ENCODE assay signal across 9 cellular contexts in the genomic region with DNA sequence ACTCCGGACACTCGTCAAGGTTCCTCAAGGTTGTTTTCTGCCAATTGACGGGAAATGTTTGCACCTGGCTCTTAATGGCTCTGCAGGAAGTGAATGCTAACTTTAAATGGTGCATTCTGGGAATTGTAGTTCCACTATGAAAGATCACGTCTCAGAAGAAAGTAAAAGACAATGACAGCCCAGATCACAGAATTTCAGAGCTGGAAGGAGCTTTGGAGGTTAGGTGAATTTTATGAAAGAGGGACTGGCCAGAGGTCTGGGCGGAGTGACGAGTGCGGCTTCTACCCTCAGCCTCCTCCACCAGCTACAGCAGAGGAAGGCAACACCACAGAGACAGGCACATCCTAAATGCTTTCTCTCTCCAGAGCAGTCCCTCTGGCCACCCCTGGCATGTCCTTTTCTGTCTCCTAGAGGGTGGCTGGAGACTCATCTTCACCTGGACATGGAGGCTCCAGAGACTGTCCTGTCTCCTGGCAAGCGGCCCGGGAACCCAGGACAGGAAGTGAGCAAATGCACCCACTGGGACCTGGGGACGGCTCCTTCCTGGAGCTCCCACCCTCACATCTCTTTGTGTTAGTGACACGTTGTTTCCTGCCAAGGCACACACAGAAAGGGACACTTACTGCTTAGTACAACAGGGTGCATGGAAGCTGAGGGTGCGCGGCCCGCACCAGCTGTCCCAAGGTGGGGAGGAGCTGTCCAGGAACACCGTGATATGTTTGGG. TPM values are rescaled to one million over a fixed set of nuclear protein-coding genes. Genes with fewer than 3 reads are reported as not detected.
DNase-seq lines count a peak whose midpoint lies in the region; ATAC-seq, FAIRE-seq and TF ChIP-seq lines count a peak whose summit lies in the region.
"Had no signal": no experiment of that assay in that cellular context is flagged by ENCODE, and none has a peak within 500 bp of the region (broad histone marks: within the 10 kb centered on the region; RNA-seq: fewer than 3 reads in every experiment).

No MANE protein-coding gene starts in this region.

- H3K27me3 ChIP-seq in BE2C, result no peaks in the 10 kb centered on the region
- no peaks in the 10 kb centered on the region for H3K27me3 ChIP-seq in mucosa of stomach (ENCODE audit: control insufficient read depth, insufficient read depth, low read length)
- H3K27me3 ChIP-seq: adrenal gland had no signal

- peak overlapping the region; percentile 56 for H3K4me3 ChIP-seq in BE2C (ENCODE audit: low read depth, low read length)
- H3K4me3 ChIP-seq in mucosa of stomach (ENCODE audit: low read length), result no peak overlapping the region

- no peaks in the 10 kb centered on the region for H3K9me3 Mint-ChIP-seq in central memory CD8-positive, alpha-beta T cell

- H3K36me3 ChIP-seq in BE2C, result peaks cover 22% of the 10 kb centered on the region
- H3K36me3 ChIP-seq in mucosa of stomach (ENCODE audit: control insufficient read depth, insufficient read depth, low read length), result no peaks in the 10 kb centered on the region
- H3K36me3 ChIP-seq: adrenal gland had no signal

- peak overlapping the region; percentile 64 for H3K9ac ChIP-seq in mucosa of stomach (ENCODE audit: low read length)

- H3K27me3 Mint-ChIP-seq in central memory CD8-positive, alpha-beta T cell, result no peaks in the 10 kb centered on the region

- peaks cover 30% of the 10 kb centered on the region for H3K4me1 Mint-ChIP-seq in central memory CD8-positive, alpha-beta T cell

- ATAC-seq in GM19395 (IDR thresholded peaks at IDR 0.05; ENCODE audit: unreplicated experiment), result peak; percentile 68
- peak; percentile 77 for ATAC-seq in central memory CD8-positive, alpha-beta T cell (replicated peaks; ENCODE audit: extremely low read depth, poor library complexity, severe bottlenecking)

- no peak for TF ChIP-seq CTCF in BE2C (IDR thresholded peaks at IDR 0.05; ENCODE audit: low read depth, low read length)

- H3K4me1 ChIP-seq in BE2C, result peaks cover 17% of the 10 kb centered on the region
- H3K4me1 ChIP-seq in mucosa of stomach (ENCODE audit: control insufficient read depth, insufficient read depth, low read length), result peaks cover 23% of the 10 kb centered on the region
- H3K4me1 ChIP-seq: adrenal gland had no signal

- H3K9me3 ChIP-seq in BE2C, result no peaks in the 10 kb centered on the region
- no peaks in the 10 kb centered on the region for H3K9me3 ChIP-seq in mucosa of stomach (ENCODE audit: control insufficient read depth, low read length)
- H3K9me3 ChIP-seq: adrenal gland had no signal

- H3K27ac Mint-ChIP-seq in central memory CD8-positive, alpha-beta T cell (ENCODE audit: low read depth), result peak overlapping the region; percentile 82

- H3K36me3 Mint-ChIP-seq in central memory CD8-positive, alpha-beta T cell (ENCODE audit: insufficient read depth), result peaks cover 2% of the 10 kb centered on the region

- no peak for FAIRE-seq in RCC 7860 (lab: Jason Lieb, UNC)

- peak; percentile 78 for DNase-seq in BE2C
- DNase-seq in NCI-H774 (lab: John Stamatoyannopoulos, UW), result peak; percentile 34
- DNase-seq in central memory CD8-positive, alpha-beta T cell (ENCODE audit: low spot score in 2 of 2), result no peak
- DNase-seq in NCI-H524 (lab: John Stamatoyannopoulos, UW), result no peak
- DNase-seq in RCC 7860 (ENCODE audit: low spot score), result no peak
- no peak for DNase-seq in NOMO-1 treated with DMSO at 0.1 percent for 48 hours (lab: John Stamatoyannopoulos, UW; ENCODE audit: unreplicated experiment)

- peak overlapping the region; percentile 80 for H3K4me3 Mint-ChIP-seq in central memory CD8-positive, alpha-beta T cell

RNA-seq across cellular contexts. Expression of gene THAP4, which starts 19.4 kb away (rescaled TPM):
- polyA plus RNA-seq in BE2C (2012; ENCODE audit: insufficient read depth, insufficient read length, low read depth), result 178 TPM

RNA-seq across cellular contexts. Expression of gene ATG4B, which starts 19.9 kb away (rescaled TPM):
- polyA plus RNA-seq in BE2C (2012; ENCODE audit: insufficient read depth, insufficient read length, low read depth), result 287 TPM

RNA-seq across cellular contexts. Expression of gene BOK, which starts 59.0 kb away (rescaled TPM):
- 2.9 TPM for polyA plus RNA-seq in BE2C (2012; ENCODE audit: insufficient read depth, insufficient read length, low read depth)

Comparison
In these comparisons a context has a peak if more than half of its experiments do, and no peak if none do; other contexts are left out.
1. DNase-seq: peak in BE2C (single experiment) and NCI-H774 (single experiment); none in central memory CD8-positive, alpha-beta T cell (0 of 2), NCI-H524 (0 of 2), RCC 7860 (single experiment) and NOMO-1 treated with DMSO at 0.1 percent for 48 hours (single experiment).